Comparison of ENCODE assay signal across 21 cellular contexts in the genomic region with DNA sequence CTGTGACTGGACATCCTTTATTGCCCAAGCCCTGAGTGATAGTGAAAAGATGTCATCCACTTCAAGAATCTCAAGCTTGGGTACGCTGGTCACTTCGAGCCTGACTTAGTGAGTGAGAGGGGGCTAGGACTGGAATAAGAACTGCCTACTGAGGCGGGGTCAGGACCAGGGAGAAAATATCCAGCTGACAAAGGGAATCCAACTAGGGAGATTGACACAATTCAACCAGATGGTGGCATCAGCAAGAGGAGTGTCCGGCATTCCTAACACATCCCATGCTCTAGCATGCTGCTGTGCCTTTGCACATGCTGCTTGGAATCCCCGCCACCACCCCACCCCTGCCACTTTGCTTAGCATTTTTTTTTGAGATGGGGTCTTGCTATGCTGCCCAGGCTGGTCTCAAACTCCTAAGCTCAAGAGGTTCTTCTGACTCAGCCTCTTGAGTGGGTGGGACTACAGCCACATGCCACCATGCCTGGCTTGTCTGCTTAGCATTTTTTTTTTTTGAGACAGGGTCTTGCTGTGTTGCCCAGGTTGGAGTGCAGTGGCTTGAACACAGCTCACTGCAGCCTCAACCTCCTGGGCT.
"Had no signal": no experiment of that assay in that cellular context is flagged by ENCODE, and none has a peak within 500 bp of the region (broad histone marks: within the 10 kb centered on the region; RNA-seq: fewer than 3 reads in every experiment).

No MANE protein-coding gene starts in this region.

- H3K27ac ChIP-seq: esophagus squamous epithelium, left ventricle myocardium inferior, lower lobe of right lung, psoas muscle, skin epidermis, testis, tibial nerve, upper lobe of right lung, vagina had no signal

- FAIRE-seq: kidney had no signal

- H3K9me3 ChIP-seq: esophagus squamous epithelium, left ventricle myocardium inferior, lower lobe of right lung, psoas muscle, testis, tibial nerve, upper lobe of right lung, vagina had no signal

- H3K4me3 ChIP-seq: esophagus squamous epithelium, left ventricle myocardium inferior, lower lobe of right lung, psoas muscle, skin epidermis, testis, tibial nerve, upper lobe of right lung, vagina had no signal

- H3K36me3 ChIP-seq: esophagus squamous epithelium, left ventricle myocardium inferior, lower lobe of right lung, tibial nerve, upper lobe of right lung, vagina had no signal

- ATAC-seq: effector memory CD8-positive, alpha-beta T cell; left cardiac atrium; lower lobe of right lung; psoas muscle; sciatic nerve; stimulated activated naive B cell treated with anti-CD40 and anti-IgM and Interleukin-4, amounts not matched to agents 10 μg/mL and 1 μg/mL and 100 μg/mL, for 72 hours; stimulated activated naive CD8-positive, alpha-beta T cell treated with anti-CD3 and anti-CD28 coated beads, Interleukin-15, amount 100 ng/mL, for 72 hours; upper lobe of right lung had no signal

- DNase-seq: effector memory CD8-positive, alpha-beta T cell; esophagus squamous epithelium; foreskin fibroblast; kidney; left cardiac atrium; left ventricle myocardium inferior; lower lobe of right lung; midbrain; naive B cell; psoas muscle; retina; stimulated activated CD4-positive, alpha-beta T cell treated with anti-CD3 and anti-CD28 coated beads, Interleukin-2, amount 100 ng/mL, for 24 hours; stimulated activated CD4-positive, alpha-beta T cell treated with anti-CD3 and anti-CD28 coated beads, Interleukin-4, amount 100 ng/mL, for 4 hours; stimulated activated naive B cell treated with anti-CD40 and anti-IgM and Interleukin-4, amounts not matched to agents 10 μg/mL and 1 μg/mL and 100 μg/mL, for 72 hours; stimulated activated naive CD8-positive, alpha-beta T cell treated with anti-CD3 and anti-CD28 coated beads, Interleukin-15, amount 100 ng/mL, for 72 hours; testis; upper lobe of right lung had no signal

- H3K27me3 ChIP-seq: esophagus squamous epithelium, testis, tibial nerve, upper lobe of right lung, vagina had no signal
